Comparison of ENCODE assay signal across 22 cellular contexts in genomic region chr6:157001716-157002115, GRCh38.
DNase-seq lines count a peak whose midpoint lies in the region; ATAC-seq, FAIRE-seq and TF ChIP-seq lines count a peak whose summit lies in the region.
"Had no signal": no experiment of that assay in that cellular context is flagged by ENCODE, and none has a peak within 500 bp of the region (broad histone marks: within the 10 kb centered on the region; RNA-seq: fewer than 3 reads in every experiment).

No MANE protein-coding gene starts in this region.

- H3K56ac ChIP-seq in H9 (ENCODE audit: insufficient read length, low read depth, low read length) (no peak overlapping the region), H1 (replicated peaks; ENCODE audit: insufficient read length, low read depth, low read length) (no peak overlapping the region)

- H3K36me3 ChIP-seq in Karpas-422 (ENCODE audit: insufficient read depth, low read length) (0 out of 2 replicates have a peak, but pooled peaks cover 3% of the 10 kb centered on the region), H1 (ENCODE audit: control insufficient read depth in 2 of 4, insufficient read depth in 4 of 4, low read length in 3 of 4) (no peaks in the 10 kb centered on the region)
- no peaks in the 10 kb centered on the region for H3K36me3 ChIP-seq in naive thymus-derived CD4-positive, alpha-beta T cell (ENCODE audit: control insufficient read depth in 2 of 3, insufficient read depth in 3 of 3, low read length in 3 of 3)
- H3K36me3 ChIP-seq: HAP-1 had no signal

- no peak overlapping the region for H2BK15ac ChIP-seq in H9 (ENCODE audit: low read depth, low read length)
- no peak overlapping the region for H2BK15ac ChIP-seq in H1 (ENCODE audit: low read length)

- H3K4me3 ChIP-seq in Karpas-422 (ENCODE audit: low read length), result no peak overlapping the region
- H3K4me3 ChIP-seq in H1 (ENCODE audit: extremely low read depth in 1 of 4, insufficient read depth in 2 of 4, low read depth in 3 of 4, low read length in 4 of 4), result no peak overlapping the region
- H3K4me3 ChIP-seq in naive thymus-derived CD4-positive, alpha-beta T cell (ENCODE audit: low read length), result no peak overlapping the region
- H3K4me3 ChIP-seq: BLaER1, HAP-1 had no signal

- H2AK5ac ChIP-seq in H9 (ENCODE audit: insufficient read length, low read length) (no peak overlapping the region), H1 (ENCODE audit: low read depth, low read length) (no peak overlapping the region)

- H3K27ac ChIP-seq in CD4-positive, alpha-beta T cell (ENCODE audit: low read depth, low read length), result no peak overlapping the region
- H3K27ac ChIP-seq in H9 (ENCODE audit: insufficient read length, low read depth, low read length) (no peak overlapping the region), Karpas-422 (ENCODE audit: low read length) (peak overlapping the region; percentile 24; the same call in 1 of the 2 replicates), H1 (ENCODE audit: low read depth, low read length) (no peak overlapping the region)
- H3K27ac ChIP-seq in naive thymus-derived CD4-positive, alpha-beta T cell (ENCODE audit: low read depth, low read length), result no peak overlapping the region
- H3K27ac ChIP-seq: 22Rv1, BLaER1, C4-2B had no signal

- H4K91ac ChIP-seq in H9 (ENCODE audit: insufficient read length, low read depth, low read length) (no peak overlapping the region), H1 (replicated peaks; ENCODE audit: insufficient read length, low read length) (no peak overlapping the region)

- H2BK120ac ChIP-seq in H9 (ENCODE audit: low read depth, low read length, poor library complexity, severe bottlenecking) (no peak overlapping the region), H1 (replicated peaks; ENCODE audit: low read depth, low read length) (no peak overlapping the region)

- H3K27me3 Mint-ChIP-seq in CD4-positive, alpha-beta T cell, result no peaks in the 10 kb centered on the region
- no peaks in the 10 kb centered on the region for H3K27me3 Mint-ChIP-seq in H9 (ENCODE audit: low read depth)
- H3K27me3 Mint-ChIP-seq in naive thymus-derived CD4-positive, alpha-beta T cell, result no peaks in the 10 kb centered on the region
- H3K27me3 Mint-ChIP-seq: B cell; CD4-positive, CD25-positive, alpha-beta regulatory T cell; CD8-positive, alpha-beta memory T cell had no signal

- H3K79me2 ChIP-seq in H9 (ENCODE audit: insufficient read depth, low read length) (peaks cover 12% of the 10 kb centered on the region; the same call in 1 of the 2 replicates), Karpas-422 (ENCODE audit: low read length) (peaks cover 100% of the 10 kb centered on the region), H1 (ENCODE audit: control insufficient read depth in 1 of 2, insufficient read depth in 2 of 2, low read length in 2 of 2) (peaks cover 0 to 90% of the 10 kb centered on the region in 2 experiments; a peak in 3 of 4 replicates)

- WGBS in H9 (ENCODE audit: extremely low coverage, insufficient read length, low lambda C conversion rate), result no CpG with 5 or more reads among the region's 12 CpGs
- WGBS in H1 (ENCODE audit: extremely low coverage in 1 of 2, insufficient coverage in 1 of 2, insufficient read length in 1 of 2, insufficient replicate concordance in 2 of 2, low coverage in 1 of 2, low lambda C conversion rate in 2 of 2, missing lambda C conversion rate in 1 of 2), 2 experiments, result 75% methylated on average over 12 of the region's 12 CpGs; no CpG with 5 or more reads in 1 of the 2 experiments

- no peaks in the 10 kb centered on the region for H3K9me2 ChIP-seq in Karpas-422 (replicated peaks; ENCODE audit: insufficient read depth, low read length)

- no peak overlapping the region for H4K5ac ChIP-seq in H9 (ENCODE audit: insufficient read length, low read depth, low read length)
- H4K5ac ChIP-seq in H1 (ENCODE audit: insufficient read length, low read depth, low read length), result no peak overlapping the region

- H3K9me3 ChIP-seq in CD4-positive, alpha-beta T cell (ENCODE audit: control insufficient read depth, low read length), result no peaks in the 10 kb centered on the region
- H3K9me3 ChIP-seq in H9 (ENCODE audit: control insufficient read depth, low read depth, low read length) (no peaks in the 10 kb centered on the region), Karpas-422 (ENCODE audit: low read length) (no peaks in the 10 kb centered on the region), H1 (ENCODE audit: insufficient read depth in 2 of 2, low read depth in 1 of 2, low read length in 1 of 2) (no peaks in the 10 kb centered on the region)
- no peaks in the 10 kb centered on the region for H3K9me3 ChIP-seq in naive thymus-derived CD4-positive, alpha-beta T cell (ENCODE audit: control insufficient read depth in 2 of 3, low read length in 3 of 3)
- H3K9me3 ChIP-seq: BLaER1, HAP-1 had no signal

- peaks cover 7% of the 10 kb centered on the region; the same call in 1 of the 2 replicates for H3K4me1 ChIP-seq in H9 (ENCODE audit: insufficient read depth, low read length)
- peaks cover 49% of the 10 kb centered on the region for H3K4me1 ChIP-seq in Karpas-422 (ENCODE audit: low read length)
- peaks cover 2 to 15% (median 10%) of the 10 kb centered on the region in 4 experiments for H3K4me1 ChIP-seq in H1 (replicated peaks in 1 of 4; ENCODE audit: control insufficient read depth in 3 of 4, insufficient read depth in 4 of 4, low read length in 3 of 4)
- H3K4me1 ChIP-seq in naive thymus-derived CD4-positive, alpha-beta T cell (ENCODE audit: control insufficient read depth in 2 of 2, insufficient read depth in 2 of 2, low read length in 2 of 2), result peaks cover 0 to 5% of the 10 kb centered on the region in 2 donors
- H3K4me1 ChIP-seq: BLaER1 had no signal

- H3K18ac ChIP-seq in H9 (ENCODE audit: insufficient read length, low read depth, low read length) (no peak overlapping the region), H1 (ENCODE audit: extremely low read depth, low read length) (no peak overlapping the region)

- no peaks in the 10 kb centered on the region for H3K27me3 ChIP-seq in CD4-positive, alpha-beta T cell (ENCODE audit: control insufficient read depth, insufficient read depth, low read length)
- H3K27me3 ChIP-seq in H9 (ENCODE audit: insufficient read depth, low read length) (no peaks in the 10 kb centered on the region), Karpas-422 (ENCODE audit: low read length) (no peaks in the 10 kb centered on the region), H1 (replicated peaks in 1 of 4; ENCODE audit: control insufficient read depth in 3 of 4, extremely low read depth in 1 of 4, insufficient read depth in 3 of 4, low read length in 3 of 4) (no peaks in the 10 kb centered on the region)
- H3K27me3 ChIP-seq in naive thymus-derived CD4-positive, alpha-beta T cell (ENCODE audit: control insufficient read depth in 2 of 2, insufficient read depth in 2 of 2, low read length in 2 of 2), result no peaks in the 10 kb centered on the region
- H3K27me3 ChIP-seq: BLaER1 had no signal

- H3K23ac ChIP-seq in H9 (ENCODE audit: insufficient read length, low read depth, low read length), result no peak overlapping the region
- H3K23ac ChIP-seq in H1 (ENCODE audit: insufficient read length), result no peak overlapping the region

- no peak for DNase-seq in CD4-positive, alpha-beta T cell
- DNase-seq in H9 (no peak), Karpas-422 (no peak), H1 (ENCODE audit: low read depth in 1 of 2, low spot score in 2 of 2) (no peak), NCI-H1694 treated with DMSO at 0.1 percent for 48 hours (lab: John Stamatoyannopoulos, UW) (no peak), HTR-8/SVneo (ENCODE audit: insufficient read length, low spot score) (no peak)
- DNase-seq in naive thymus-derived CD4-positive, alpha-beta T cell, result no peak
- no peak for DNase-seq in stimulated activated CD4-positive, alpha-beta T cell treated with anti-CD3 and anti-CD28 coated beads, Interleukin-15, amount 100 ng/mL, for 24 hours
- DNase-seq: CD4-positive, CD25-positive, alpha-beta regulatory T cell; CD8-positive, alpha-beta memory T cell; DMS 273 treated with DMSO at 0.1 percent for 48 hours; DMS79; GF-D8; HFFc6 had no signal

- H3K23me2 ChIP-seq in H9 (ENCODE audit: insufficient read length, low read depth, low read length, poor library complexity, severe bottlenecking) (no peaks in the 10 kb centered on the region), H1 (ENCODE audit: low read depth, low read length) (no peaks in the 10 kb centered on the region)

- FAIRE-seq in H1 (lab: Jason Lieb, UNC) (no peak), HTR-8/SVneo (lab: Jason Lieb, UNC) (no peak)
- FAIRE-seq: A204.1, D721Med, GM18507 had no signal

- H3K4me3 Mint-ChIP-seq in CD4-positive, alpha-beta T cell, result no peak overlapping the region
- peak overlapping the region in 1 of 2 experiments; percentile 34; a peak in 1 of 5 replicates for H3K4me3 Mint-ChIP-seq in H9
- H3K4me3 Mint-ChIP-seq in naive thymus-derived CD4-positive, alpha-beta T cell, result no peak overlapping the region
- H3K4me3 Mint-ChIP-seq: B cell; CD4-positive, CD25-positive, alpha-beta regulatory T cell; CD8-positive, alpha-beta memory T cell; HFFc6 had no signal

- no peaks in the 10 kb centered on the region for H3K79me1 ChIP-seq in H9 (ENCODE audit: insufficient read depth, low read depth, low read length, poor library complexity, severe bottlenecking)
- peaks cover 7% of the 10 kb centered on the region for H3K79me1 ChIP-seq in H1 (ENCODE audit: low read depth, low read length)

- no peak overlapping the region for H3K9ac ChIP-seq in H9 (ENCODE audit: extremely low read depth, insufficient read length, low read length)
- H3K9ac ChIP-seq in Karpas-422 (ENCODE audit: low read length), result no peak overlapping the region
- no peak overlapping the region for H3K9ac ChIP-seq in H1 (replicated peaks in 1 of 4; ENCODE audit: extremely low read depth in 1 of 4, low read depth in 3 of 4, low read length in 3 of 4)
- H3K9ac ChIP-seq: BLaER1 had no signal

- no peak overlapping the region for H3K4ac ChIP-seq in H9 (ENCODE audit: low read depth, low read length)
- H3K4ac ChIP-seq in H1 (replicated peaks; ENCODE audit: insufficient read length, low read depth, low read length), result no peak overlapping the region

- H3K4me1 Mint-ChIP-seq in CD4-positive, alpha-beta T cell (ENCODE audit: low read depth), result peaks cover 74% of the 10 kb centered on the region
- peaks cover 53 to 58% of the 10 kb centered on the region in 2 experiments for H3K4me1 Mint-ChIP-seq in H9
- H3K4me1 Mint-ChIP-seq in naive thymus-derived CD4-positive, alpha-beta T cell, result peaks cover 10 to 90% (median 71%) of the 10 kb centered on the region in 7 donors

- no peak for TF ChIP-seq CTCF in CD4-positive, alpha-beta T cell (IDR thresholded peaks at IDR 0.05)
- TF ChIP-seq CTCF in H9 (conservative IDR thresholded peaks at IDR 0.05) (no peak), H1 (IDR thresholded peaks at IDR 0.05; ENCODE audit: control extremely low read depth in 1 of 3, insufficient read depth in 1 of 3, low read depth in 1 of 3, low read length in 3 of 3) (peak in 1 of 3 experiments; percentile 8; a peak in 1 of 4 replicates)

- H2BK5ac ChIP-seq in H9 (ENCODE audit: insufficient read length, low read length) (no peak overlapping the region), H1 (ENCODE audit: low read depth, low read length) (no peak overlapping the region)

- H2BK12ac ChIP-seq in H9 (ENCODE audit: insufficient read length, low read depth, low read length), result no peak overlapping the region
- H2BK12ac ChIP-seq in H1 (ENCODE audit: low read depth, low read length), result no peak overlapping the region

- H2AFZ ChIP-seq in H9 (ENCODE audit: low read length) (no peak overlapping the region), Karpas-422 (ENCODE audit: low read length) (no peak overlapping the region), H1 (ENCODE audit: low read length) (no peak overlapping the region)

- H3K27ac Mint-ChIP-seq in CD4-positive, alpha-beta T cell, result peak overlapping the region; percentile 7
- H3K27ac Mint-ChIP-seq in H9, result peak overlapping the region; percentile 40 to 73 (median 60); a peak in 4 of 7 replicates
- H3K27ac Mint-ChIP-seq in naive thymus-derived CD4-positive, alpha-beta T cell, result peak overlapping the region in 2 of 9 donors; percentile 6 to 16
- H3K27ac Mint-ChIP-seq: B cell; CD4-positive, CD25-positive, alpha-beta regulatory T cell; HFFc6 had no signal

- H3K14ac ChIP-seq in H9 (ENCODE audit: insufficient read depth, low read length), result no peak overlapping the region
- H3K14ac ChIP-seq in H1 (ENCODE audit: insufficient read length), result no peak overlapping the region

- POLR2A ChIA-PET in CD4-positive, alpha-beta T cell (lab: Charles Lee), result no interaction called here
- POLR2A ChIA-PET in H1 (lab: Charles Lee; ENCODE audit: partially characterized antibody), result interaction anchor here (0.9 to 1.9 kb wide), 2 partner anchors 13 to 321 kb away, joined by 4 to 5 read pairs; partner anchors contain the start of gene TMEM242
- POLR2A ChIA-PET in naive thymus-derived CD4-positive, alpha-beta T cell (lab: Charles Lee), result no interaction called here

- no peaks in the 10 kb centered on the region for H3K9me3 Mint-ChIP-seq in CD4-positive, alpha-beta T cell
- no peaks in the 10 kb centered on the region for H3K9me3 Mint-ChIP-seq in H9
- H3K9me3 Mint-ChIP-seq in naive thymus-derived CD4-positive, alpha-beta T cell, result peaks cover 0 to 5% (median 0%) of the 10 kb centered on the region in 11 donors
- H3K9me3 Mint-ChIP-seq: CD4-positive, CD25-positive, alpha-beta regulatory T cell; CD8-positive, alpha-beta memory T cell; HFFc6 had no signal

- no peak for TF ChIP-seq EP300 in H1 (IDR thresholded peaks at IDR 0.05; ENCODE audit: borderline replicate concordance in 1 of 2, low read depth in 2 of 2, low read length in 2 of 2)

- ATAC-seq in CD4-positive, alpha-beta T cell (ENCODE audit: poor library complexity), result no peak
- no peak for ATAC-seq in naive thymus-derived CD4-positive, alpha-beta T cell

- CTCF ChIA-PET in CD4-positive, alpha-beta T cell (lab: Charles Lee), result interaction anchor here (1.0 kb wide), 1 partner anchor 8 kb away, joined by 3 read pairs; no protein-coding TSS in a partner anchor
- CTCF ChIA-PET in H1 (lab: Charles Lee; ENCODE audit: partially characterized antibody), result interaction anchor here (0.7 to 1.9 kb wide), 7 partner anchors 9 to 58 kb away, joined by 3 to 7 read pairs (median 3); no protein-coding TSS in a partner anchor
- CTCF ChIA-PET in naive thymus-derived CD4-positive, alpha-beta T cell (lab: Charles Lee), result no interaction called here

- H2BK20ac ChIP-seq in H9 (ENCODE audit: low read depth, low read length, poor library complexity, severe bottlenecking), result no peak overlapping the region
- no peak overlapping the region for H2BK20ac ChIP-seq in H1 (ENCODE audit: low read length)

- TF ChIP-seq POLR2A in H1 (IDR thresholded peaks at IDR 0.05; ENCODE audit: control extremely low read depth in 1 of 2, low read depth in 2 of 2, low read length in 2 of 2), result no peak

- intact Hi-C loops in CD4-positive, alpha-beta T cell (cut with DNase I, micrococcal nuclease), result no loop called here
- intact Hi-C loops in naive thymus-derived CD4-positive, alpha-beta T cell (cut with micrococcal nuclease), result no loop called here

- peaks cover 6% of the 10 kb centered on the region for H3K36me3 Mint-ChIP-seq in CD4-positive, alpha-beta T cell (ENCODE audit: low read depth)
- H3K36me3 Mint-ChIP-seq in H9 (ENCODE audit: insufficient read depth in 1 of 3, low read depth in 3 of 3), result peaks cover 0 to 4% (median 4%) of the 10 kb centered on the region in 3 experiments; a peak in 3 of 7 replicates
- H3K36me3 Mint-ChIP-seq in naive thymus-derived CD4-positive, alpha-beta T cell, result peaks cover 0 to 24% (median 6%) of the 10 kb centered on the region in 5 donors

- H4K8ac ChIP-seq in H9 (replicated peaks; ENCODE audit: insufficient read length, low read depth, low read length) (no peak overlapping the region), H1 (ENCODE audit: extremely low read depth, insufficient read depth, low read length) (no peak overlapping the region)

- no peak; a peak in 1 of 4 replicates for TF ChIP-seq RAD21 in H1 (IDR thresholded peaks at IDR 0.05 in 1 of 2, conservative IDR thresholded peaks at IDR 0.05 in 1 of 2; ENCODE audit: low read depth in 2 of 2, low read length in 2 of 2)

- H4K20me1 ChIP-seq in H9 (ENCODE audit: control insufficient read depth, insufficient read depth, insufficient read length), result no peaks in the 10 kb centered on the region
- H4K20me1 ChIP-seq in Karpas-422 (ENCODE audit: insufficient read depth, low read depth, low read length), result no peaks in the 10 kb centered on the region
- no peaks in the 10 kb centered on the region for H4K20me1 ChIP-seq in H1 (replicated peaks in 1 of 2; ENCODE audit: control insufficient read depth in 1 of 2, insufficient read depth in 2 of 2, low read length in 2 of 2)

- H3K4me2 ChIP-seq in H9 (ENCODE audit: insufficient read depth, insufficient read length, low read length) (no peak overlapping the region), Karpas-422 (ENCODE audit: low read depth, low read length, poor library complexity, severe bottlenecking) (no peak overlapping the region), H1 (ENCODE audit: insufficient read depth in 1 of 2, low read depth in 2 of 2, low read length in 2 of 2) (peak overlapping the region; percentile 10 to 48; a peak in 2 of 4 replicates)
- H3K4me2 ChIP-seq: BLaER1 had no signal

- H3T11ph ChIP-seq in H9 (ENCODE audit: low read length), result no peak overlapping the region

Comparison
In these comparisons a context has a peak if more than half of its experiments do, and no peak if none do; other contexts are left out.
1. H3K4me2 ChIP-seq: peak in H1 (2 of 2); none in H9 (single experiment) and Karpas-422 (single experiment).